ENCODE assay signal across 1 cellular context in genomic region chr5:173886157-173886556, GRCh38.
TF ChIP-seq lines count a peak whose summit lies in the region.

No MANE protein-coding gene starts in this region.

TF ChIP-seq in K562, 482 proteins besides CTCF, POLR2A, EP300 and RAD21 (continued from another document):
- 0 out of 4 replicates have a peak, but pooled peaks of 1 of the 2 experiments have one; percentile 44 for TF ChIP-seq MLLT1 (IDR thresholded peaks at IDR 0.05)
- no peak for TF ChIP-seq KDM5B (IDR thresholded peaks at IDR 0.05; ENCODE audit: insufficient replicate concordance, low read depth, low read length)
- no peak for TF ChIP-seq TCF15 (CRISPR knock-in tag; IDR thresholded peaks at IDR 0.05)
- TF ChIP-seq ZNF609 (CRISPR knock-in tag; IDR thresholded peaks at IDR 0.05; ENCODE audit: borderline replicate concordance): no peak
- no peak for TF ChIP-seq ASH1L (IDR thresholded peaks at IDR 0.05; ENCODE audit: borderline replicate concordance, low read depth, partially characterized antibody)
